20 cellular contexts compared by ENCODE assay signal in genomic region chr21:39666681-39667315, GRCh38. TPM values are rescaled to one million over a fixed set of nuclear protein-coding genes. Genes with fewer than 3 reads are reported as not detected.
DNase-seq lines count a peak whose midpoint lies in the region; ATAC-seq and TF ChIP-seq lines count a peak whose summit lies in the region.
"Had no signal": no experiment of that assay in that cellular context is flagged by ENCODE, and none has a peak within 500 bp of the region (broad histone marks: within the 10 kb centered on the region; RNA-seq: fewer than 3 reads in every experiment).

No MANE protein-coding gene starts in this region.

- H3K27ac Mint-ChIP-seq in nephron progenitor cell: peak overlapping the region; percentile 92

- no peaks in the 10 kb centered on the region for H3K27me3 ChIP-seq in MM.1S (replicated peaks; ENCODE audit: insufficient read depth, low read length)
- no peaks in the 10 kb centered on the region for H3K27me3 ChIP-seq in thyroid gland
- no peaks in the 10 kb centered on the region for H3K27me3 ChIP-seq in MG63
- H3K27me3 ChIP-seq: Peyer's patch had no signal

- H3K4me1 Mint-ChIP-seq in nephron progenitor cell: peaks cover 20% of the 10 kb centered on the region

- no peak for TF ChIP-seq CTCF in MM.1S (IDR thresholded peaks at IDR 0.05; ENCODE audit: low read length)
- TF ChIP-seq CTCF in coronary artery (IDR thresholded peaks at IDR 0.05): no peak
- TF ChIP-seq CTCF in nephron progenitor cell (IDR thresholded peaks at IDR 0.05): no peak
- TF ChIP-seq CTCF in thyroid gland (IDR thresholded peaks at IDR 0.05): no peak

- no peak overlapping the region for H2AFZ ChIP-seq in MM.1S (ENCODE audit: low read length)

- no peaks in the 10 kb centered on the region for H3K9me2 ChIP-seq in MM.1S (replicated peaks; ENCODE audit: insufficient read depth, low read length)

- no peaks in the 10 kb centered on the region for H3K36me3 Mint-ChIP-seq in nephron progenitor cell (ENCODE audit: low read depth)

- peaks cover 9% of the 10 kb centered on the region for H3K27me3 Mint-ChIP-seq in nephron progenitor cell (ENCODE audit: low read depth, poor library complexity)

- DNase-seq in MM.1S (no peak), coronary artery (ENCODE audit: low spot score) (peak; percentile 41), nephron progenitor cell (no peak), thyroid gland (peak; percentile 42 to 69), medulla oblongata (ENCODE audit: extremely low spot score) (no peak), mesenteric fat pad (ENCODE audit: low spot score) (no peak), MG63 (no peak)
- DNase-seq: ACHN, DMS79 treated with DMSO at 0.1 percent for 48 hours, GOT3, KG1, NCI-H1417 treated with DMSO at 0.1 percent for 48 hours, NCI-H187 treated with DMSO at 0.1 percent for 48 hours, NCI-H226, NCI-H524 treated with DMSO at 0.1 percent for 48 hours, Peyer's patch had no signal

- H3K4me2 ChIP-seq in MM.1S (ENCODE audit: low read depth, low read length): no peak overlapping the region

- H3K4me1 ChIP-seq in MM.1S (ENCODE audit: low read length) (peaks cover 18% of the 10 kb centered on the region; the same call in 1 of the 2 replicates), thyroid gland (peaks cover 21 to 27% of the 10 kb centered on the region in 2 donors)

- 42 to 48% methylated on average over 17 of the region's 17 CpGs for WGBS in thyroid gland, 2 donors

- no peak for ATAC-seq in HG03280 (IDR thresholded peaks at IDR 0.05; ENCODE audit: unreplicated experiment)
- ATAC-seq: HCT116 had no signal

- no peak overlapping the region for H3K4me3 ChIP-seq in MM.1S (ENCODE audit: low read length)
- H3K4me3 ChIP-seq in coronary artery: no peak overlapping the region
- H3K4me3 ChIP-seq in thyroid gland (replicated peaks in 1 of 3): no peak overlapping the region
- H3K4me3 ChIP-seq in MG63: no peak overlapping the region
- H3K4me3 ChIP-seq: Peyer's patch, SK-N-MC had no signal

- no peaks in the 10 kb centered on the region for H3K79me2 ChIP-seq in MM.1S (ENCODE audit: low read length)

- H3F3A ChIP-seq in MM.1S (ENCODE audit: insufficient read depth, low read length): no peaks in the 10 kb centered on the region

- no peaks in the 10 kb centered on the region for H3K36me3 ChIP-seq in MM.1S (replicated peaks; ENCODE audit: insufficient read depth, low read length)
- H3K36me3 ChIP-seq in thyroid gland: no peaks in the 10 kb centered on the region
- no peaks in the 10 kb centered on the region for H3K36me3 ChIP-seq in MG63

- no peak overlapping the region for H3K4me3 Mint-ChIP-seq in nephron progenitor cell

- H4K20me1 ChIP-seq in MM.1S (ENCODE audit: insufficient read depth, low read length): no peaks in the 10 kb centered on the region

- intact Hi-C loops in thyroid gland (cut with DNase I): no loop called here

- H3K27ac ChIP-seq in MM.1S (ENCODE audit: low read length) (peak overlapping the region; percentile 59; the same call in 1 of the 2 replicates), coronary artery (no peak overlapping the region), thyroid gland (peak overlapping the region; percentile 0 to 44 (median 27))
- H3K27ac ChIP-seq: C4-2B, Peyer's patch, SK-N-MC had no signal

- H3K9me3 Mint-ChIP-seq in nephron progenitor cell: peaks cover 14% of the 10 kb centered on the region

- H3K9ac ChIP-seq in MM.1S (ENCODE audit: low read length): no peak overlapping the region

- H3K9me3 ChIP-seq in MM.1S (replicated peaks; ENCODE audit: insufficient read depth, low read length) (no peaks in the 10 kb centered on the region), thyroid gland (no peaks in the 10 kb centered on the region), MG63 (peaks cover 4% of the 10 kb centered on the region; the same call in 1 of the 2 replicates)
- H3K9me3 ChIP-seq: Peyer's patch had no signal

- no peak for TF ChIP-seq POLR2A in thyroid gland (IDR thresholded peaks at IDR 0.05)

RNA-seq across cellular contexts. Expression of gene B3GALT5, which starts 54.1 kb away (rescaled TPM):
- total RNA-seq in thyroid gland (1 to 10 TPM in 3 of 4 donors, under 1 TPM in 1; 0.27 to 7.4 (median 4.3) TPM), mesenteric fat pad (0.06 TPM)
- total RNA-seq in MG63 (2014; rRNA removed; shearing (Covaris generic); ENCODE audit: low replicate concordance): 0.02 and 0.10 TPM in 2 replicates

Comparison
In these comparisons a context has a peak if more than half of its experiments do, and no peak if none do; other contexts are left out.
1. DNase-seq: peak in coronary artery (single experiment) and thyroid gland (2 of 2); none in MM.1S (single experiment), nephron progenitor cell (single experiment), medulla oblongata (single experiment), mesenteric fat pad (single experiment) and MG63 (single experiment).
2. H3K27ac ChIP-seq: peak in MM.1S (single experiment) and thyroid gland (3 of 3); none in coronary artery (0 of 2).